ENCODE assay signal across 1 cellular context in genomic region chr7:56074371-56074791, GRCh38.
TF ChIP-seq lines count a peak whose summit lies in the region.

No MANE protein-coding gene starts in this region.

TF ChIP-seq in GM23338, 12 proteins besides CTCF, POLR2A, EP300 and RAD21:
- no peak for TF ChIP-seq POLR2AphosphoS5 (IDR thresholded peaks at IDR 0.05; ENCODE audit: low read depth)
- no peak for TF ChIP-seq EZH2phosphoT487 (IDR thresholded peaks at IDR 0.05; ENCODE audit: unreplicated experiment)
- TF ChIP-seq JUNB (IDR thresholded peaks at IDR 0.05; ENCODE audit: unreplicated experiment): no peak
- TF ChIP-seq ETS1 (IDR thresholded peaks at IDR 0.05): no peak
- no peak for TF ChIP-seq ZNF114 (CRISPR knock-in tag; IDR thresholded peaks at IDR 0.05)
- no peak for TF ChIP-seq EZH2 (IDR thresholded peaks at IDR 0.05; ENCODE audit: low read depth, unreplicated experiment)
- TF ChIP-seq ZNF331 (CRISPR knock-in tag; IDR thresholded peaks at IDR 0.05; ENCODE audit: low read depth): no peak
- TF ChIP-seq REST (IDR thresholded peaks at IDR 0.05; ENCODE audit: unreplicated experiment): no peak
- no peak for TF ChIP-seq STAT1 (IDR thresholded peaks at IDR 0.05; ENCODE audit: unreplicated experiment)
- no peak for TF ChIP-seq ZNF462 (CRISPR knock-in tag; IDR thresholded peaks at IDR 0.05)
- no peak for TF ChIP-seq CREB1 (CRISPR knock-in tag; IDR thresholded peaks at IDR 0.05; ENCODE audit: low read depth)
- no peak for TF ChIP-seq NANOG (IDR thresholded peaks at IDR 0.05; ENCODE audit: borderline replicate concordance)
